In the genomic region with DNA sequence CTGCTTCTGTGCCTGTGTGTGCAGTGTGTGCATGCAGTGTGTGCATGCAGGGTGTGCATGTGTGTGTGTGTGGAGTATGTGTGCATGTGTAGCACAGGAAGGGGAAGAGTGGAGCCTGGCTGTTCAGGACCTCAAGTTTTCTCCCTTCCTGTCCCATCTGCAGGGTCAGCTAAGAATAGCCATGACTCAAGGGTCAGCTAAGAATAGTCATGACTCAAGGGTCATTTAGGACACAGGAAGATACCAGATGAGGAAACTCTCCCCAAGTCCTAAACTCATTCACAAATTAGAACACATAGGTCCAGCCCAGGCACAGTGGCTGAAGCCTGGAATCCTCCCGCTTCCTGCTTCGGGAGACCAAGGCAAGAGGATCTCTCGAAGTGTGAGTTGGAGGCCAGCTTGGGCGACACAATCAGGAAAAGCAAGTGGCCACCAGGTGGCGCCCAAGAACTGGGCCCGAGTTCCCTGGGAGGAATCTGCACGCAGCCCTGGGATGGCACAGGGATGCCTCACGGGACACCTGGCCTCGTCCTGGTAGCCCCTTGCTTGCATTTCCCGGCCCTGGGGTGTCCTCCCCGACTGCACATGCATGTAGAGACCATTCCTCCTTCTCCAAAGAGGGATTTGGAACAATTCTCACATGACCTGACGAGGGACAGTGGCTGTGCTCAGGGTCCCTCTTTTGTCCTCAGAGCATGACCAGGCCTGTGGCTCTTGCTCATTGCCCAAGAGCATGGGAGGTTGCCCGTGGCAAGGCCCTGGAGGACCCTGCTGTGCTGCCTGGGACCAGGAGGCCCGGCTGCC, we compare ENCODE assay signal across 1 cellular context.
TF ChIP-seq lines count a peak whose summit lies in the region.

No MANE protein-coding gene starts in this region.

TF ChIP-seq in HepG2, 621 proteins besides CTCF, POLR2A, EP300 and RAD21 (continues in another document):
- TF ChIP-seq, protein P1, sequence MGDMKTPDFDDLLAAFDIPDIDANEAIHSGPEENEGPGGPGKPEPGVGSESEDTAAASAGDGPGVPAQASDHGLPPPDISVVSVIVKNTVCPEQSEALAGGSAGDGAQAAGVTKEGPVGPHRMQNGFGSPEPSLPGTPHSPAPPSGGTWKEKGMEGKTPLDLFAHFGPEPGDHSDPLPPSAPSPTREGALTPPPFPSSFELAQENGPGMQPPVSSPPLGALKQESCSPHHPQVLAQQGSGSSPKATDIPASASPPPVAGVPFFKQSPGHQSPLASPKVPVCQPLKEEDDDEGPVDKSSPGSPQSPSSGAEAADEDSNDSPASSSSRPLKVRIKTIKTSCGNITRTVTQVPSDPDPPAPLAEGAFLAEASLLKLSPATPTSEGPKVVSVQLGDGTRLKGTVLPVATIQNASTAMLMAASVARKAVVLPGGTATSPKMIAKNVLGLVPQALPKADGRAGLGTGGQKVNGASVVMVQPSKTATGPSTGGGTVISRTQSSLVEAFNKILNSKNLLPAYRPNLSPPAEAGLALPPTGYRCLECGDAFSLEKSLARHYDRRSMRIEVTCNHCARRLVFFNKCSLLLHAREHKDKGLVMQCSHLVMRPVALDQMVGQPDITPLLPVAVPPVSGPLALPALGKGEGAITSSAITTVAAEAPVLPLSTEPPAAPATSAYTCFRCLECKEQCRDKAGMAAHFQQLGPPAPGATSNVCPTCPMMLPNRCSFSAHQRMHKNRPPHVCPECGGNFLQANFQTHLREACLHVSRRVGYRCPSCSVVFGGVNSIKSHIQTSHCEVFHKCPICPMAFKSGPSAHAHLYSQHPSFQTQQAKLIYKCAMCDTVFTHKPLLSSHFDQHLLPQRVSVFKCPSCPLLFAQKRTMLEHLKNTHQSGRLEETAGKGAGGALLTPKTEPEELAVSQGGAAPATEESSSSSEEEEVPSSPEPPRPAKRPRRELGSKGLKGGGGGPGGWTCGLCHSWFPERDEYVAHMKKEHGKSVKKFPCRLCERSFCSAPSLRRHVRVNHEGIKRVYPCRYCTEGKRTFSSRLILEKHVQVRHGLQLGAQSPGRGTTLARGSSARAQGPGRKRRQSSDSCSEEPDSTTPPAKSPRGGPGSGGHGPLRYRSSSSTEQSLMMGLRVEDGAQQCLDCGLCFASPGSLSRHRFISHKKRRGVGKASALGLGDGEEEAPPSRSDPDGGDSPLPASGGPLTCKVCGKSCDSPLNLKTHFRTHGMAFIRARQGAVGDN (CRISPR knock-in tag; IDR thresholded peaks at IDR 0.05) = peak; percentile 20; the same call in 1 of the 2 replicates
- no peak for TF ChIP-seq ZFP37 (CRISPR knock-in tag; IDR thresholded peaks at IDR 0.05; ENCODE audit: borderline replicate concordance)
- peak; percentile 36; the same call in 1 of the 2 replicates for TF ChIP-seq KDM2A (CRISPR knock-in tag; IDR thresholded peaks at IDR 0.05; ENCODE audit: borderline replicate concordance, low read depth)
- no peak for TF ChIP-seq GATAD2A (CRISPR knock-in tag; IDR thresholded peaks at IDR 0.05)
- TF ChIP-seq, protein P2, sequence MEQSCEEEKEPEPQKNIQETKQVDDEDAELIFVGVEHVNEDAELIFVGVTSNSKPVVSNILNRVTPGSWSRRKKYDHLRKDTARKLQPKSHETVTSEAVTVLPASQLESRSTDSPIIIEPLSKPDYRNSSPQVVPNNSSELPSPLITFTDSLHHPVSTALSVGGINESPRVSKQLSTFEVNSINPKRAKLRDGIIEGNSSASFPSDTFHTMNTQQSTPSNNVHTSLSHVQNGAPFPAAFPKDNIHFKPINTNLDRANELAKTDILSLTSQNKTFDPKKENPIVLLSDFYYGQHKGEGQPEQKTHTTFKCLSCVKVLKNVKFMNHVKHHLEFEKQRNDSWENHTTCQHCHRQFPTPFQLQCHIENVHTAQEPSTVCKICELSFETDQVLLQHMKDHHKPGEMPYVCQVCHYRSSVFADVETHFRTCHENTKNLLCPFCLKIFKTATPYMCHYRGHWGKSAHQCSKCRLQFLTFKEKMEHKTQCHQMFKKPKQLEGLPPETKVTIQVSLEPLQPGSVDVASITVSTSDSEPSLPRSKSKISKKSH (CRISPR knock-in tag; IDR thresholded peaks at IDR 0.05; ENCODE audit: borderline replicate concordance) = peak; percentile 61; the same call in 1 of the 2 replicates
- peak; percentile 44 for TF ChIP-seq TEAD3 (CRISPR knock-in tag; optimal IDR thresholded peaks at IDR 0.05; ENCODE audit: borderline replicate concordance)
- TF ChIP-seq, protein P3, sequence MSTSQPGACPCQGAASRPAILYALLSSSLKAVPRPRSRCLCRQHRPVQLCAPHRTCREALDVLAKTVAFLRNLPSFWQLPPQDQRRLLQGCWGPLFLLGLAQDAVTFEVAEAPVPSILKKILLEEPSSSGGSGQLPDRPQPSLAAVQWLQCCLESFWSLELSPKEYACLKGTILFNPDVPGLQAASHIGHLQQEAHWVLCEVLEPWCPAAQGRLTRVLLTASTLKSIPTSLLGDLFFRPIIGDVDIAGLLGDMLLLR (CRISPR knock-in tag; IDR thresholded peaks at IDR 0.05) = 0 out of 2 replicates have a peak, but pooled peaks have one; percentile 26
- no peak for TF ChIP-seq ZNF775 (CRISPR knock-in tag; IDR thresholded peaks at IDR 0.05; ENCODE audit: borderline replicate concordance)
- TF ChIP-seq, protein P4, sequence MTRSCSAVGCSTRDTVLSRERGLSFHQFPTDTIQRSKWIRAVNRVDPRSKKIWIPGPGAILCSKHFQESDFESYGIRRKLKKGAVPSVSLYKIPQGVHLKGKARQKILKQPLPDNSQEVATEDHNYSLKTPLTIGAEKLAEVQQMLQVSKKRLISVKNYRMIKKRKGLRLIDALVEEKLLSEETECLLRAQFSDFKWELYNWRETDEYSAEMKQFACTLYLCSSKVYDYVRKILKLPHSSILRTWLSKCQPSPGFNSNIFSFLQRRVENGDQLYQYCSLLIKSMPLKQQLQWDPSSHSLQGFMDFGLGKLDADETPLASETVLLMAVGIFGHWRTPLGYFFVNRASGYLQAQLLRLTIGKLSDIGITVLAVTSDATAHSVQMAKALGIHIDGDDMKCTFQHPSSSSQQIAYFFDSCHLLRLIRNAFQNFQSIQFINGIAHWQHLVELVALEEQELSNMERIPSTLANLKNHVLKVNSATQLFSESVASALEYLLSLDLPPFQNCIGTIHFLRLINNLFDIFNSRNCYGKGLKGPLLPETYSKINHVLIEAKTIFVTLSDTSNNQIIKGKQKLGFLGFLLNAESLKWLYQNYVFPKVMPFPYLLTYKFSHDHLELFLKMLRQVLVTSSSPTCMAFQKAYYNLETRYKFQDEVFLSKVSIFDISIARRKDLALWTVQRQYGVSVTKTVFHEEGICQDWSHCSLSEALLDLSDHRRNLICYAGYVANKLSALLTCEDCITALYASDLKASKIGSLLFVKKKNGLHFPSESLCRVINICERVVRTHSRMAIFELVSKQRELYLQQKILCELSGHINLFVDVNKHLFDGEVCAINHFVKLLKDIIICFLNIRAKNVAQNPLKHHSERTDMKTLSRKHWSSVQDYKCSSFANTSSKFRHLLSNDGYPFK (CRISPR knock-in tag; IDR thresholded peaks at IDR 0.05; ENCODE audit: borderline replicate concordance) = peak; percentile 15; the same call in 1 of the 2 replicates
- TF ChIP-seq, protein P5, sequence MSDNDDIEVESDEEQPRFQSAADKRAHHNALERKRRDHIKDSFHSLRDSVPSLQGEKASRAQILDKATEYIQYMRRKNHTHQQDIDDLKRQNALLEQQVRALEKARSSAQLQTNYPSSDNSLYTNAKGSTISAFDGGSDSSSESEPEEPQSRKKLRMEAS (IDR thresholded peaks at IDR 0.05) = peak; percentile 37; the same call in 1 of the 2 replicates
- no peak for TF ChIP-seq ZBTB20 (CRISPR knock-in tag; IDR thresholded peaks at IDR 0.05; ENCODE audit: borderline replicate concordance, low read depth)
- TF ChIP-seq, protein P6, sequence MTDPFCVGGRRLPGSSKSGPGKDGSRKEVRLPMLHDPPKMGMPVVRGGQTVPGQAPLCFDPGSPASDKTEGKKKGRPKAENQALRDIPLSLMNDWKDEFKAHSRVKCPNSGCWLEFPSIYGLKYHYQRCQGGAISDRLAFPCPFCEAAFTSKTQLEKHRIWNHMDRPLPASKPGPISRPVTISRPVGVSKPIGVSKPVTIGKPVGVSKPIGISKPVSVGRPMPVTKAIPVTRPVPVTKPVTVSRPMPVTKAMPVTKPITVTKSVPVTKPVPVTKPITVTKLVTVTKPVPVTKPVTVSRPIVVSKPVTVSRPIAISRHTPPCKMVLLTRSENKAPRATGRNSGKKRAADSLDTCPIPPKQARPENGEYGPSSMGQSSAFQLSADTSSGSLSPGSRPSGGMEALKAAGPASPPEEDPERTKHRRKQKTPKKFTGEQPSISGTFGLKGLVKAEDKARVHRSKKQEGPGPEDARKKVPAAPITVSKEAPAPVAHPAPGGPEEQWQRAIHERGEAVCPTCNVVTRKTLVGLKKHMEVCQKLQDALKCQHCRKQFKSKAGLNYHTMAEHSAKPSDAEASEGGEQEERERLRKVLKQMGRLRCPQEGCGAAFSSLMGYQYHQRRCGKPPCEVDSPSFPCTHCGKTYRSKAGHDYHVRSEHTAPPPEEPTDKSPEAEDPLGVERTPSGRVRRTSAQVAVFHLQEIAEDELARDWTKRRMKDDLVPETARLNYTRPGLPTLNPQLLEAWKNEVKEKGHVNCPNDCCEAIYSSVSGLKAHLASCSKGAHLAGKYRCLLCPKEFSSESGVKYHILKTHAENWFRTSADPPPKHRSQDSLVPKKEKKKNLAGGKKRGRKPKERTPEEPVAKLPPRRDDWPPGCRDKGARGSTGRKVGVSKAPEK (CRISPR knock-in tag; IDR thresholded peaks at IDR 0.05; ENCODE audit: borderline replicate concordance) = no peak
- no peak for TF ChIP-seq EEA1 (CRISPR knock-in tag; IDR thresholded peaks at IDR 0.05; ENCODE audit: borderline replicate concordance)
- peak; percentile 77 for TF ChIP-seq STAG1 (CRISPR knock-in tag; IDR thresholded peaks at IDR 0.05)
- TF ChIP-seq, protein P7, sequence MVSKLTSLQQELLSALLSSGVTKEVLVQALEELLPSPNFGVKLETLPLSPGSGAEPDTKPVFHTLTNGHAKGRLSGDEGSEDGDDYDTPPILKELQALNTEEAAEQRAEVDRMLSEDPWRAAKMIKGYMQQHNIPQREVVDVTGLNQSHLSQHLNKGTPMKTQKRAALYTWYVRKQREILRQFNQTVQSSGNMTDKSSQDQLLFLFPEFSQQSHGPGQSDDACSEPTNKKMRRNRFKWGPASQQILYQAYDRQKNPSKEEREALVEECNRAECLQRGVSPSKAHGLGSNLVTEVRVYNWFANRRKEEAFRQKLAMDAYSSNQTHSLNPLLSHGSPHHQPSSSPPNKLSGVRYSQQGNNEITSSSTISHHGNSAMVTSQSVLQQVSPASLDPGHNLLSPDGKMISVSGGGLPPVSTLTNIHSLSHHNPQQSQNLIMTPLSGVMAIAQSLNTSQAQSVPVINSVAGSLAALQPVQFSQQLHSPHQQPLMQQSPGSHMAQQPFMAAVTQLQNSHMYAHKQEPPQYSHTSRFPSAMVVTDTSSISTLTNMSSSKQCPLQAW (CRISPR knock-in tag; IDR thresholded peaks at IDR 0.05) = no peak
- TF ChIP-seq ZMYM3 (CRISPR knock-in tag; IDR thresholded peaks at IDR 0.05) = peak; percentile 92
- no peak for TF ChIP-seq ZNF674 (CRISPR knock-in tag; IDR thresholded peaks at IDR 0.05; ENCODE audit: low read depth)
- TF ChIP-seq ZNF607 (CRISPR knock-in tag; IDR thresholded peaks at IDR 0.05; ENCODE audit: borderline replicate concordance) = no peak
- TF ChIP-seq, protein P8, sequence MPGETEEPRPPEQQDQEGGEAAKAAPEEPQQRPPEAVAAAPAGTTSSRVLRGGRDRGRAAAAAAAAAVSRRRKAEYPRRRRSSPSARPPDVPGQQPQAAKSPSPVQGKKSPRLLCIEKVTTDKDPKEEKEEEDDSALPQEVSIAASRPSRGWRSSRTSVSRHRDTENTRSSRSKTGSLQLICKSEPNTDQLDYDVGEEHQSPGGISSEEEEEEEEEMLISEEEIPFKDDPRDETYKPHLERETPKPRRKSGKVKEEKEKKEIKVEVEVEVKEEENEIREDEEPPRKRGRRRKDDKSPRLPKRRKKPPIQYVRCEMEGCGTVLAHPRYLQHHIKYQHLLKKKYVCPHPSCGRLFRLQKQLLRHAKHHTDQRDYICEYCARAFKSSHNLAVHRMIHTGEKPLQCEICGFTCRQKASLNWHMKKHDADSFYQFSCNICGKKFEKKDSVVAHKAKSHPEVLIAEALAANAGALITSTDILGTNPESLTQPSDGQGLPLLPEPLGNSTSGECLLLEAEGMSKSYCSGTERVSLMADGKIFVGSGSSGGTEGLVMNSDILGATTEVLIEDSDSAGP (CRISPR knock-in tag; IDR thresholded peaks at IDR 0.05; ENCODE audit: borderline replicate concordance) = peak; percentile 20; the same call in 1 of the 2 replicates
- TF ChIP-seq XRCC5 (optimal IDR thresholded peaks at IDR 0.05; ENCODE audit: low read length) = peak; percentile 69
- TF ChIP-seq, protein P9, sequence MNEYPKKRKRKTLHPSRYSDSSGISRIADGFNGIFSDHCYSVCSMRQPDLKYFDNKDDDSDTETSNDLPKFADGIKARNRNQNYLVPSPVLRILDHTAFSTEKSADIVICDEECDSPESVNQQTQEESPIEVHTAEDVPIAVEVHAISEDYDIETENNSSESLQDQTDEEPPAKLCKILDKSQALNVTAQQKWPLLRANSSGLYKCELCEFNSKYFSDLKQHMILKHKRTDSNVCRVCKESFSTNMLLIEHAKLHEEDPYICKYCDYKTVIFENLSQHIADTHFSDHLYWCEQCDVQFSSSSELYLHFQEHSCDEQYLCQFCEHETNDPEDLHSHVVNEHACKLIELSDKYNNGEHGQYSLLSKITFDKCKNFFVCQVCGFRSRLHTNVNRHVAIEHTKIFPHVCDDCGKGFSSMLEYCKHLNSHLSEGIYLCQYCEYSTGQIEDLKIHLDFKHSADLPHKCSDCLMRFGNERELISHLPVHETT (CRISPR knock-in tag; conservative IDR thresholded peaks at IDR 0.05) = no peak
- TF ChIP-seq, protein P10, sequence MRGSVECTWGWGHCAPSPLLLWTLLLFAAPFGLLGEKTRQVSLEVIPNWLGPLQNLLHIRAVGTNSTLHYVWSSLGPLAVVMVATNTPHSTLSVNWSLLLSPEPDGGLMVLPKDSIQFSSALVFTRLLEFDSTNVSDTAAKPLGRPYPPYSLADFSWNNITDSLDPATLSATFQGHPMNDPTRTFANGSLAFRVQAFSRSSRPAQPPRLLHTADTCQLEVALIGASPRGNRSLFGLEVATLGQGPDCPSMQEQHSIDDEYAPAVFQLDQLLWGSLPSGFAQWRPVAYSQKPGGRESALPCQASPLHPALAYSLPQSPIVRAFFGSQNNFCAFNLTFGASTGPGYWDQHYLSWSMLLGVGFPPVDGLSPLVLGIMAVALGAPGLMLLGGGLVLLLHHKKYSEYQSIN (CRISPR knock-in tag; IDR thresholded peaks at IDR 0.05; ENCODE audit: borderline replicate concordance) = no peak
- TF ChIP-seq MTA1 (CRISPR knock-in tag; IDR thresholded peaks at IDR 0.05; ENCODE audit: borderline replicate concordance) = no peak
- no peak for TF ChIP-seq ATAD3A (CRISPR knock-in tag; IDR thresholded peaks at IDR 0.05)
- 0 out of 2 replicates have a peak, but pooled peaks have one; percentile 23 for TF ChIP-seq KDM1A (CRISPR knock-in tag; IDR thresholded peaks at IDR 0.05)
- TF ChIP-seq TMF1 (CRISPR knock-in tag; IDR thresholded peaks at IDR 0.05; ENCODE audit: low read depth) = no peak
- TF ChIP-seq, protein P11, sequence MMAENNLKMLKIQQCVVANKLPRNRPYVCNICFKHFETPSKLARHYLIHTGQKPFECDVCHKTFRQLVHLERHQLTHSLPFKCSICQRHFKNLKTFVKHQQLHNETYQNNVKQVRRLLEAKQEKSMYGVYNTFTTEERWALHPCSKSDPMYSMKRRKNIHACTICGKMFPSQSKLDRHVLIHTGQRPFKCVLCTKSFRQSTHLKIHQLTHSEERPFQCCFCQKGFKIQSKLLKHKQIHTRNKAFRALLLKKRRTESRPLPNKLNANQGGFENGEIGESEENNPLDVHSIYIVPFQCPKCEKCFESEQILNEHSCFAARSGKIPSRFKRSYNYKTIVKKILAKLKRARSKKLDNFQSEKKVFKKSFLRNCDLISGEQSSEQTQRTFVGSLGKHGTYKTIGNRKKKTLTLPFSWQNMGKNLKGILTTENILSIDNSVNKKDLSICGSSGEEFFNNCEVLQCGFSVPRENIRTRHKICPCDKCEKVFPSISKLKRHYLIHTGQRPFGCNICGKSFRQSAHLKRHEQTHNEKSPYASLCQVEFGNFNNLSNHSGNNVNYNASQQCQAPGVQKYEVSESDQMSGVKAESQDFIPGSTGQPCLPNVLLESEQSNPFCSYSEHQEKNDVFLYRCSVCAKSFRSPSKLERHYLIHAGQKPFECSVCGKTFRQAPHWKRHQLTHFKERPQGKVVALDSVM (CRISPR knock-in tag; IDR thresholded peaks at IDR 0.05) = peak; percentile 99
